11 cellular contexts compared by ENCODE assay signal in genomic region chr10:83990126-83990525, GRCh38.
DNase-seq lines count a peak whose midpoint lies in the region; ATAC-seq and TF ChIP-seq lines count a peak whose summit lies in the region.
"Had no signal": no experiment of that assay in that cellular context is flagged by ENCODE, and none has a peak within 500 bp of the region (broad histone marks: within the 10 kb centered on the region; RNA-seq: fewer than 3 reads in every experiment).

No MANE protein-coding gene starts in this region.

- H3K4me3 ChIP-seq in MM.1S (ENCODE audit: low read length) (peak overlapping the region; percentile 13; the same call in 1 of the 2 replicates), upper lobe of right lung (no peak overlapping the region), aorta (ENCODE audit: low read length in 2 of 2) (no peak overlapping the region)
- H3K4me3 ChIP-seq: stomach had no signal

- no peaks in the 10 kb centered on the region for H3K9me2 ChIP-seq in MM.1S (replicated peaks; ENCODE audit: insufficient read depth, low read length)

- H3K4me1 ChIP-seq in MM.1S (ENCODE audit: low read length) (peaks cover 31% of the 10 kb centered on the region), upper lobe of right lung (no peaks in the 10 kb centered on the region), aorta (ENCODE audit: control insufficient read depth in 1 of 2, insufficient read depth in 2 of 2, low read length in 2 of 2) (no peaks in the 10 kb centered on the region)
- H3K4me1 ChIP-seq: stomach had no signal

- H3K9ac ChIP-seq in MM.1S (ENCODE audit: low read length): peak overlapping the region; percentile 21; the same call in 1 of the 2 replicates

- H3F3A ChIP-seq in MM.1S (ENCODE audit: insufficient read depth, low read length): peaks cover 16% of the 10 kb centered on the region

- no peaks in the 10 kb centered on the region for H3K79me2 ChIP-seq in MM.1S (ENCODE audit: low read length)

- intact Hi-C loops in upper lobe of right lung (cut with DNase I): no loop called here
- intact Hi-C loops in aorta (cut with DNase I): no loop called here

- H3K9me3 Mint-ChIP-seq in type B pancreatic cell: no peaks in the 10 kb centered on the region
- H3K9me3 Mint-ChIP-seq: activated CD4-positive, alpha-beta T cell treated with anti-CD3 and anti-CD28 coated beads, Interleukin-2, amount 10 ng/mL, durations not matched to agents 7 days and 5 days had no signal

- H3K27ac Mint-ChIP-seq in type B pancreatic cell: no peak overlapping the region
- H3K27ac Mint-ChIP-seq: activated CD4-positive, alpha-beta T cell treated with anti-CD3 and anti-CD28 coated beads, Interleukin-2, amount 10 ng/mL, durations not matched to agents 7 days and 5 days; IgD-negative memory B cell had no signal

- no peaks in the 10 kb centered on the region for H3K4me1 Mint-ChIP-seq in type B pancreatic cell (ENCODE audit: unreplicated experiment)
- H3K4me1 Mint-ChIP-seq: activated CD4-positive, alpha-beta T cell treated with anti-CD3 and anti-CD28 coated beads, Interleukin-2, amount 10 ng/mL, durations not matched to agents 7 days and 5 days had no signal

- H3K27me3 ChIP-seq in MM.1S (replicated peaks; ENCODE audit: insufficient read depth, low read length) (no peaks in the 10 kb centered on the region), upper lobe of right lung (no peaks in the 10 kb centered on the region), aorta (ENCODE audit: control insufficient read depth in 1 of 2, insufficient read depth in 2 of 2, low read length in 1 of 2) (no peaks in the 10 kb centered on the region)
- H3K27me3 ChIP-seq: stomach had no signal

- WGBS in aorta, 2 donors: 81 to 83% methylated on average over 3 of the region's 3 CpGs

- TF ChIP-seq CTCF in MM.1S (IDR thresholded peaks at IDR 0.05; ENCODE audit: low read length) (no peak), upper lobe of right lung (IDR thresholded peaks at IDR 0.05) (no peak), type B pancreatic cell (conservative IDR thresholded peaks at IDR 0.05) (no peak), GM13977 (IDR thresholded peaks at IDR 0.05; ENCODE audit: extremely low read depth, insufficient read depth, missing control alignments) (no peak)

- in situ Hi-C loops in GM13977 (cut with MboI; ENCODE audit: low pct_unique_long_range_greater_than_20kb, low sequenced_read_pairs, unreplicated experiment): no loop called here

- H3K9me3 ChIP-seq in MM.1S (replicated peaks; ENCODE audit: insufficient read depth, low read length): no peaks in the 10 kb centered on the region
- H3K9me3 ChIP-seq in upper lobe of right lung: no peaks in the 10 kb centered on the region
- no peaks in the 10 kb centered on the region for H3K9me3 ChIP-seq in aorta (ENCODE audit: control insufficient read depth, low read length)
- H3K9me3 ChIP-seq: stomach had no signal

- H2AFZ ChIP-seq in MM.1S (ENCODE audit: low read length): 0 out of 2 replicates have a peak overlapping the region, but pooled peaks have one; percentile 24

- H3K4me2 ChIP-seq in MM.1S (ENCODE audit: low read depth, low read length): peak overlapping the region; percentile 61

- no peaks in the 10 kb centered on the region for H3K27me3 Mint-ChIP-seq in type B pancreatic cell

- no peak overlapping the region for H3K4me3 Mint-ChIP-seq in type B pancreatic cell
- H3K4me3 Mint-ChIP-seq: activated CD4-positive, alpha-beta T cell treated with anti-CD3 and anti-CD28 coated beads, Interleukin-2, amount 10 ng/mL, durations not matched to agents 7 days and 5 days had no signal

- DNase-seq in MM.1S (peak; percentile 57), upper lobe of right lung (no peak), aorta (no peak), type B pancreatic cell (ENCODE audit: extremely low spot score, unreplicated experiment) (no peak), GM13977 (ENCODE audit: low spot score) (no peak)
- DNase-seq: activated CD4-positive, alpha-beta T cell treated with anti-CD3 and anti-CD28 coated beads, Interleukin-2, amount 10 ng/mL, durations not matched to agents 7 days and 5 days; small intestine; stomach had no signal

- no peaks in the 10 kb centered on the region for H4K20me1 ChIP-seq in MM.1S (ENCODE audit: insufficient read depth, low read length)

- H3K36me3 ChIP-seq in MM.1S (replicated peaks; ENCODE audit: insufficient read depth, low read length): no peaks in the 10 kb centered on the region
- H3K36me3 ChIP-seq in upper lobe of right lung: no peaks in the 10 kb centered on the region
- H3K36me3 ChIP-seq in aorta (ENCODE audit: control insufficient read depth in 1 of 2, insufficient read depth in 2 of 2, low read length in 1 of 2): no peaks in the 10 kb centered on the region
- H3K36me3 ChIP-seq: stomach had no signal

- H3K36me3 Mint-ChIP-seq in type B pancreatic cell: no peaks in the 10 kb centered on the region
- H3K36me3 Mint-ChIP-seq: IgD-negative memory B cell had no signal

- ATAC-seq in GM19328 (IDR thresholded peaks at IDR 0.05; ENCODE audit: unreplicated experiment): peak; percentile 78
- ATAC-seq in HG02870 (IDR thresholded peaks at IDR 0.05; ENCODE audit: unreplicated experiment): peak; percentile 91
- peak; percentile 83 for ATAC-seq in upper lobe of right lung
- ATAC-seq in aorta (ENCODE audit: low FRiP score): no peak

- H3K27ac ChIP-seq in MM.1S (ENCODE audit: low read length) (peak overlapping the region; percentile 82), upper lobe of right lung (no peak overlapping the region), aorta (ENCODE audit: low read depth in 1 of 2, low read length in 2 of 2) (no peak overlapping the region)
- H3K27ac ChIP-seq: stomach had no signal
